ENCODE assay signal across 25 cellular contexts in the genomic region with DNA sequence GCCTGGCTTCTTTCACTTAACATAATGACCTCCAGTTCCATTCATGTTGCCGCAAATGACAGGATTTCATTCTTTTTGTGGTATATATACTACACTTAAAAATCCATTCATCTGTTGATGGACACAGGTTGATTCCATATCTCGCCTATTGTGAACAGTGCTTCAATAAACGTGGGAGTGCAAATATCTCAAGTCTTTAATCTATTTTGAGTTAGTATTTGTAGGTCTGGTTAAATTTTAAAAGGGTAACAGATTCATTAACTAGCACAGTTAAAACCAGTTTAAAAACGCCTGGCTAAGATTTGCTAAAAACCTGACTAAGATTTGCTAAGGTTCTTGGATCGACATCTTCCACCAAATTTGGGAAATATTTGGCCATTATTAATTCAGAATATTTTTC. TPM values are rescaled to one million over a fixed set of nuclear protein-coding genes. Genes with fewer than 3 reads are reported as not detected.
"Had no signal": no experiment of that assay in that cellular context is flagged by ENCODE, and none has a peak within 500 bp of the region (broad histone marks: within the 10 kb centered on the region; RNA-seq: fewer than 3 reads in every experiment).

No MANE protein-coding gene starts in this region.

- H3K9ac ChIP-seq: neural progenitor cell had no signal

- H3K4me3 Mint-ChIP-seq: dendritic cell treated with granulocyte-macrophage colony-stimulating factor and Interleukin-4, amounts not matched to agents 40 ng/mL and 50 ng/mL, for 4 days; immature natural killer cell; memory B cell; mesothelial cell of epicardium; natural killer cell; neural progenitor cell had no signal

- H3K4me2 ChIP-seq: neural progenitor cell had no signal

- H3K27me3 Mint-ChIP-seq: dendritic cell treated with granulocyte-macrophage colony-stimulating factor and Interleukin-4, amounts not matched to agents 40 ng/mL and 50 ng/mL, for 4 days; memory B cell had no signal

- H3K27ac Mint-ChIP-seq: dendritic cell treated with granulocyte-macrophage colony-stimulating factor and Interleukin-4, amounts not matched to agents 40 ng/mL and 50 ng/mL, for 4 days; immature natural killer cell; memory B cell; mesothelial cell of epicardium; natural killer cell; neural progenitor cell; progenitor cell of endocrine pancreas had no signal

- H2AFZ ChIP-seq: neural progenitor cell had no signal

- H3K27me3 ChIP-seq: esophagus squamous epithelium, gastroesophageal sphincter, neural progenitor cell, pancreas, stomach, upper lobe of left lung, uterus had no signal

- H3K9me3 ChIP-seq: esophagus squamous epithelium, gastroesophageal sphincter, left ventricle myocardium inferior, lower lobe of right lung, pancreas, stomach, upper lobe of left lung, uterus had no signal

- H3K36me3 Mint-ChIP-seq: immature natural killer cell, memory B cell, mesothelial cell of epicardium, natural killer cell, neural progenitor cell had no signal

- H3K4me1 ChIP-seq: esophagus squamous epithelium, gastroesophageal sphincter, left ventricle myocardium inferior, lower lobe of right lung, neural progenitor cell, stomach, upper lobe of left lung, uterus had no signal

- H3K27ac ChIP-seq: esophagus squamous epithelium, gastroesophageal sphincter, left ventricle myocardium inferior, lower lobe of right lung, neural progenitor cell, pancreas, stomach, upper lobe of left lung, uterus had no signal

- H3K36me3 ChIP-seq: esophagus squamous epithelium, gastroesophageal sphincter, left ventricle myocardium inferior, lower lobe of right lung, neural progenitor cell, pancreas, stomach, upper lobe of left lung, uterus had no signal

- H3K4me3 ChIP-seq: esophagus squamous epithelium, gastroesophageal sphincter, left ventricle myocardium inferior, lower lobe of right lung, neural progenitor cell, pancreas, stomach, upper lobe of left lung, uterus had no signal

- ATAC-seq: gastroesophageal sphincter, left cardiac atrium, lower lobe of right lung, natural killer cell, sciatic nerve had no signal

- DNase-seq: esophagus squamous epithelium; foreskin fibroblast; glutamatergic neuron; immature natural killer cell; left cardiac atrium; left ventricle myocardium inferior; lower lobe of right lung; natural killer cell; nucleus accumbens; pancreas; retina; stimulated activated naive CD4-positive, alpha-beta T cell; stomach; substantia nigra; upper lobe of left lung; uterus had no signal

- FAIRE-seq: colon, keratinocyte, pancreas had no signal

- H3K4me1 Mint-ChIP-seq: immature natural killer cell, memory B cell, natural killer cell, neural progenitor cell had no signal

- H3K9me3 Mint-ChIP-seq: dendritic cell treated with granulocyte-macrophage colony-stimulating factor and Interleukin-4, amounts not matched to agents 40 ng/mL and 50 ng/mL, for 4 days; immature natural killer cell; memory B cell; natural killer cell; neural progenitor cell had no signal

RNA-seq across cellular contexts. Expression of a gene that starts 45.7 kb away (rescaled TPM):
- total RNA-seq: progenitor cell of endocrine pancreas had no signal
